25 cellular contexts compared by ENCODE assay signal in genomic region chr1:205672929-205673328, GRCh38. TPM values are rescaled to one million over a fixed set of nuclear protein-coding genes. Genes with fewer than 3 reads are reported as not detected.
A peak's percentile ranks its signal among the peaks of the same experiment; 100 is the strongest.
DNase-seq lines count a peak whose midpoint lies in the region; ATAC-seq and TF ChIP-seq lines count a peak whose summit lies in the region.
"Had no signal": no experiment of that assay in that cellular context is flagged by ENCODE, and none has a peak within 500 bp of the region (broad histone marks: within the 10 kb centered on the region; RNA-seq: fewer than 3 reads in every experiment).

No MANE protein-coding gene starts in this region.

- H3K27me3 Mint-ChIP-seq in MCF 10A (ENCODE audit: insufficient read depth, unreplicated experiment) = no peaks in the 10 kb centered on the region
- H3K27me3 Mint-ChIP-seq in mesothelial cell of epicardium (ENCODE audit: low read depth) = peaks cover 3% of the 10 kb centered on the region

- no peak for TF ChIP-seq CTCF in breast epithelium (IDR thresholded peaks at IDR 0.05)
- no peak for TF ChIP-seq CTCF in MCF 10A (IDR thresholded peaks at IDR 0.05; ENCODE audit: unreplicated experiment)
- TF ChIP-seq CTCF in dorsolateral prefrontal cortex (IDR thresholded peaks at IDR 0.05 in 54 of 56, conservative IDR thresholded peaks at IDR 0.05 in 2 of 56; ENCODE audit: low read depth in 1 of 56, partially characterized antibody in 56 of 56) = no peak
- TF ChIP-seq CTCF in mesothelial cell of epicardium (IDR thresholded peaks at IDR 0.05; ENCODE audit: unreplicated experiment) = no peak
- no peak for TF ChIP-seq CTCF in thoracic aorta (IDR thresholded peaks at IDR 0.05)
- no peak for TF ChIP-seq CTCF in colonic mucosa (IDR thresholded peaks at IDR 0.05)

- no peaks in the 10 kb centered on the region for H3K9me3 ChIP-seq in breast epithelium
- no peaks in the 10 kb centered on the region for H3K9me3 ChIP-seq in thoracic aorta
- no peaks in the 10 kb centered on the region for H3K9me3 ChIP-seq in colonic mucosa
- H3K9me3 ChIP-seq: neutrophil, SJCRH30, thyroid gland had no signal

- POLR2A ChIA-PET in MCF 10A (lab: Yijun Ruan, JAX) = interaction anchor here (0.6 to 1.4 kb wide), 2 partner anchors 35 to 152 kb away, joined by 3 read pairs; no protein-coding TSS in a partner anchor

- TF ChIP-seq POLR2A in breast epithelium (IDR thresholded peaks at IDR 0.05) = no peak

- no peak for ATAC-seq in thoracic aorta (ENCODE audit: insufficient number of reproducible peaks, low FRiP score, low read depth)
- ATAC-seq: GM12878 had no signal

- H3K36me3 ChIP-seq in breast epithelium (no peaks in the 10 kb centered on the region), thoracic aorta (no peaks in the 10 kb centered on the region), colonic mucosa (no peaks in the 10 kb centered on the region)
- H3K36me3 ChIP-seq: neutrophil, SJCRH30, thyroid gland had no signal

- DNase-seq in breast epithelium (ENCODE audit: low spot score in 2 of 2) (no peak), MCF 10A (ENCODE audit: unreplicated experiment) (no peak), dorsolateral prefrontal cortex (no peak), mesothelial cell of epicardium (ENCODE audit: low spot score in 2 of 2, unreplicated experiment in 2 of 2) (no peak), thoracic aorta (ENCODE audit: low spot score) (no peak), colonic mucosa (no peak), mesenteric fat pad (ENCODE audit: low spot score) (no peak), retina (no peak)
- DNase-seq: activated CD4-positive, alpha-beta memory T cell treated with anti-CD3 and anti-CD28 coated beads, Interleukin-2, amount 10 ng/mL, durations not matched to agents 7 days and 5 days; CD4-positive, alpha-beta T cell; cerebellar nuclear complex; DMS 273 treated with DMSO at 0.1 percent for 48 hours; EL; GM23248; Kasumi-1; NCI-H1930; NCI-H526; SJCRH30; stimulated activated naive CD4-positive, alpha-beta T cell treated with Interleukin-2 at 50 U/mL for 16 hours had no signal

- H3K4me3 Mint-ChIP-seq in MCF 10A (ENCODE audit: unreplicated experiment) (no peak overlapping the region), mesothelial cell of epicardium (no peak overlapping the region)
- H3K4me3 Mint-ChIP-seq: activated CD4-positive, alpha-beta memory T cell treated with anti-CD3 and anti-CD28 coated beads, Interleukin-2, amount 10 ng/mL, durations not matched to agents 7 days and 5 days; activated naive CD8-positive, alpha-beta T cell; CD4-positive, alpha-beta T cell had no signal

- H3K27ac Mint-ChIP-seq in MCF 10A (ENCODE audit: low read depth, unreplicated experiment) (no peak overlapping the region), mesothelial cell of epicardium (peak overlapping the region; percentile 94)
- H3K27ac Mint-ChIP-seq: activated CD4-positive, alpha-beta memory T cell treated with anti-CD3 and anti-CD28 coated beads, Interleukin-2, amount 10 ng/mL, durations not matched to agents 7 days and 5 days; activated naive CD8-positive, alpha-beta T cell; activated T-helper 2 cell treated with anti-CD3 and anti-CD28 coated beads, Interferon-gamma antibody, Interleukin-2, Interleukin-4, amounts not matched to agents 10 μg/mL and 5 μg/mL and 100 μg/mL, durations not matched to agents 14 hours and 24 hours and 36 hours; CD4-positive, alpha-beta T cell had no signal

- no TSS peak for BruUV-seq in MCF 10A (replicated peaks; lab: Mats Ljungman, UMichigan)

- no peaks in the 10 kb centered on the region for H3K9me3 Mint-ChIP-seq in MCF 10A (ENCODE audit: unreplicated experiment)
- no peaks in the 10 kb centered on the region for H3K9me3 Mint-ChIP-seq in mesothelial cell of epicardium
- H3K9me3 Mint-ChIP-seq: activated CD4-positive, alpha-beta memory T cell treated with anti-CD3 and anti-CD28 coated beads, Interleukin-2, amount 10 ng/mL, durations not matched to agents 7 days and 5 days; activated T-helper 2 cell treated with anti-CD3 and anti-CD28 coated beads, Interferon-gamma antibody, Interleukin-2, Interleukin-4, amounts not matched to agents 10 μg/mL and 5 μg/mL and 100 μg/mL, durations not matched to agents 14 hours and 24 hours and 36 hours; CD4-positive, alpha-beta T cell had no signal

- peak overlapping the region in 1 of 2 donors; percentile 19 for H3K9ac ChIP-seq in colonic mucosa (ENCODE audit: low read depth in 2 of 2, low read length in 2 of 2)
- H3K9ac ChIP-seq: GM23248 had no signal

- intact Hi-C loops in breast epithelium (cut with DNase I; ENCODE audit: low total_unique reads) = no loop called here
- intact Hi-C loops in MCF 10A (cut with micrococcal nuclease) = no loop called here
- intact Hi-C loops in dorsolateral prefrontal cortex (cut with DNase I) = no loop called here
- intact Hi-C loops in colonic mucosa (cut with DNase I) = no loop called here

- H3K27ac ChIP-seq in breast epithelium (peak overlapping the region; percentile 60 to 77), dorsolateral prefrontal cortex (peak overlapping the region in 55 of 59 donors; percentile 11 to 100 (median 96)), thoracic aorta (peak overlapping the region; percentile 66 to 72), colonic mucosa (no peak overlapping the region)
- H3K27ac ChIP-seq: GM23248, neutrophil, SJCRH30, thyroid gland had no signal

- CTCF ChIA-PET in MCF 10A (lab: Yijun Ruan, JAX) = interaction anchor here (0.6 to 8.2 kb wide), 9 partner anchors 15 to 444 kb away, joined by 3 to 149 read pairs (median 4); no protein-coding TSS in a partner anchor

- no peaks in the 10 kb centered on the region for H3K36me3 Mint-ChIP-seq in MCF 10A (ENCODE audit: insufficient read depth, unreplicated experiment)
- H3K36me3 Mint-ChIP-seq in mesothelial cell of epicardium = no peaks in the 10 kb centered on the region
- H3K36me3 Mint-ChIP-seq: activated naive CD8-positive, alpha-beta T cell had no signal

- H3K27me3 ChIP-seq in breast epithelium = no peaks in the 10 kb centered on the region
- no peaks in the 10 kb centered on the region for H3K27me3 ChIP-seq in dorsolateral prefrontal cortex
- H3K27me3 ChIP-seq in thoracic aorta (replicated peaks; ENCODE audit: insufficient read depth) = no peaks in the 10 kb centered on the region
- H3K27me3 ChIP-seq in colonic mucosa = no peaks in the 10 kb centered on the region
- H3K27me3 ChIP-seq: SJCRH30, thyroid gland had no signal

- H3K4me1 ChIP-seq in breast epithelium (peaks cover 0 to 6% of the 10 kb centered on the region in 2 donors), thoracic aorta (ENCODE audit: control insufficient read depth in 1 of 2, low read depth in 2 of 2) (peaks cover 5 to 75% of the 10 kb centered on the region in 2 donors), colonic mucosa (peaks cover 24% of the 10 kb centered on the region)
- H3K4me1 ChIP-seq: thyroid gland had no signal

- H3K4me1 Mint-ChIP-seq in MCF 10A (ENCODE audit: insufficient read depth, unreplicated experiment) (peaks cover 17% of the 10 kb centered on the region), mesothelial cell of epicardium (peaks cover 49% of the 10 kb centered on the region)

- H3K4me3 ChIP-seq in breast epithelium (no peak overlapping the region), dorsolateral prefrontal cortex (no peak overlapping the region), thoracic aorta (no peak overlapping the region), colonic mucosa (no peak overlapping the region)
- H3K4me3 ChIP-seq: GM12878, GM23248, lung, SJCRH30, thyroid gland had no signal

RNA-seq across cellular contexts. Expression of gene SLC45A3, which starts 7.4 kb away (rescaled TPM):
- total RNA-seq in breast epithelium (1 to 10 TPM; 1.3 to 2.9 (median 1.6) TPM), MCF 10A (2022) (3.1 and 5.3 TPM in 2 replicates), dorsolateral prefrontal cortex (10 to 100 TPM in 88 of 120 experiments, 1 to 10 TPM in 32; 2.2 to 82.8 (median 15.0) TPM), mesothelial cell of epicardium (7.0 to 7.5 TPM (median 7.1 TPM) in 3 replicates), thoracic aorta (1 to 10 TPM; 5.3 to 8.3 TPM), colonic mucosa (10 to 100 TPM; 17.9 to 29.6 TPM), mesenteric fat pad (2.0 TPM)

RNA-seq across cellular contexts. Expression of gene ELK4, which starts 41.1 kb away (rescaled TPM):
- total RNA-seq in breast epithelium (10 to 100 TPM; 22.6 to 32.5 (median 26.5) TPM), MCF 10A (2022) (101 and 109 TPM in 2 replicates), dorsolateral prefrontal cortex (10 to 100 TPM; 27.6 to 72.4 (median 41.6) TPM), mesothelial cell of epicardium (32.2 to 36.8 TPM (median 34.8 TPM) in 3 replicates), thoracic aorta (10 to 100 TPM; 20.2 to 34.4 TPM), colonic mucosa (10 to 100 TPM; 30.5 to 37.6 TPM), mesenteric fat pad (70.2 TPM)
